In the genomic region with DNA sequence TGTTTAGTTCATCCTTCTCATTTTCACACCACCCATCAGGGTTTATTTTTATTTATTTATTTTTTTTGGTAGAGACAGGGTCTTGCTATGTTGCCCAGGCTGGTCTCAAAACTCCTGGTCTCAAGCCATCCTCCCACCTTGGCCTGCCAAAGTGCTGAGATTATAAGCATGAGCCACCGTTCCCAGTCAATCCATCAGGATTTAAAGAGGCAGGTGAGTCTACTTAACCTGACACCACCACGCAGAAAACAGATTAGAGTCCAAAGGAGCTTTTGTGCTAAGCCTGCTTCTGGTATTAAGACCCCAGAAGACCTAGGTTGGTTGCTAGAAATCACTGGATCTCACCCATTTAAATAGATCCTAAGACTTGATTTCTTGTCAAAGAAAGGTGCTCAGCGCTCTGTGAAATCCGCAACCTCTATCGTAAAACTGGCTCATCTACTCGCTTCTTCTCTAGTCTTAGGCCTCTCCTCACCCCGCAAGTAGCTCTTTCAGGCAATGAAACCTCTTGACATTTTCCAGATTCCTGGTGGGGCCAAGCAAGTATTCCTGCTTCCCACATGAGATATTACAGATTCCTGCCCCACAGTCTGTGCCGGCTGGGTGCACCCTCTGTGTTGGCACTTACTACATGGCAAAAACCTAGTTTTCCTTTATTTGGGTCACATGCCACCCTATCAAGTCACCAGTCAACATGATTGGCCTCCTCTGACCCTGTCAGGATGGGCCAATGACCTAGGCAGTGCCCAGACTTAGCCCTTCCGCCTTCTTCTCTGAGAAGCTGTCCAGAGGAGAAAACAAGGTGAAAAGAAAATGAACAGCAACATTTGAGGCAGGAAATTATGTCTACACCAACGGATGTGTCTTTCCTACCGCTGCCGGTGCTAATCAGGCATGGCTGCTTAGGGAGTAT, we compare ENCODE assay signal across 1 cellular context.
TF ChIP-seq lines count a peak whose summit lies in the region.

No MANE protein-coding gene starts in this region.

TF ChIP-seq in GM12878, 131 proteins besides CTCF, POLR2A, EP300 and RAD21:
- TF ChIP-seq JUND (IDR thresholded peaks at IDR 0.05; ENCODE audit: low read depth, low read length) (no peak), BCL11A (IDR thresholded peaks at IDR 0.05; ENCODE audit: low read depth, low read length) (no peak), RBBP5 (conservative IDR thresholded peaks at IDR 0.05) (no peak), RUNX3 (IDR thresholded peaks at IDR 0.05; ENCODE audit: low read length) (no peak), TCF3 (IDR thresholded peaks at IDR 0.05; ENCODE audit: borderline replicate concordance, insufficient read depth, low read depth, low read length) (no peak), MYB (IDR thresholded peaks at IDR 0.05; ENCODE audit: borderline replicate concordance, low read depth, low read length) (no peak), E2F8 (IDR thresholded peaks at IDR 0.05; ENCODE audit: low read depth, partially characterized antibody) (no peak), NR2F1 (conservative IDR thresholded peaks at IDR 0.05) (no peak), NFYA (IDR thresholded peaks at IDR 0.05; ENCODE audit: borderline replicate concordance, low read depth, low read length) (no peak), IRF4 (IDR thresholded peaks at IDR 0.05; ENCODE audit: low read depth, low read length) (no peak)
